1 cellular context compared by ENCODE assay signal in the genomic region with DNA sequence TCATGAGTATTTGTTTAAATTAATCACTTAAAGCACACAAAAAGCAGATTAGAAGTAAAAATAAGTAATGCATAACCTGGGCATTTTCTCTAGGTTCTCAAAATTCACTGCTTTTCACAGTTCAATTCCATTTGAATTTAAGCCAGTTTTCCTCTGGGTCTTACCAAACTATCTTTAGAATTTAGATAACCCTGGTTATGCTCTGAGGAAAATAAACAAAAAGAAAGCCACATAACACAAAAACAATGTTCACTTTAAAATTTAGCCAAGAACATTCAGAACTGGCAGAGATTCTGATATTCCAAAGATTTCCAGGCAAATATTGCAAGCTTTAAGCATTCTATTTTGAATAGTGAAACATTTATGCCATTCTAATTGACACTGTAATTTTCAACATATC.
TF ChIP-seq lines count a peak whose summit lies in the region.

No MANE protein-coding gene starts in this region.

TF ChIP-seq in HepG2, 621 proteins besides CTCF, POLR2A, EP300 and RAD21 (continued from another document):
- TF ChIP-seq, protein P1, sequence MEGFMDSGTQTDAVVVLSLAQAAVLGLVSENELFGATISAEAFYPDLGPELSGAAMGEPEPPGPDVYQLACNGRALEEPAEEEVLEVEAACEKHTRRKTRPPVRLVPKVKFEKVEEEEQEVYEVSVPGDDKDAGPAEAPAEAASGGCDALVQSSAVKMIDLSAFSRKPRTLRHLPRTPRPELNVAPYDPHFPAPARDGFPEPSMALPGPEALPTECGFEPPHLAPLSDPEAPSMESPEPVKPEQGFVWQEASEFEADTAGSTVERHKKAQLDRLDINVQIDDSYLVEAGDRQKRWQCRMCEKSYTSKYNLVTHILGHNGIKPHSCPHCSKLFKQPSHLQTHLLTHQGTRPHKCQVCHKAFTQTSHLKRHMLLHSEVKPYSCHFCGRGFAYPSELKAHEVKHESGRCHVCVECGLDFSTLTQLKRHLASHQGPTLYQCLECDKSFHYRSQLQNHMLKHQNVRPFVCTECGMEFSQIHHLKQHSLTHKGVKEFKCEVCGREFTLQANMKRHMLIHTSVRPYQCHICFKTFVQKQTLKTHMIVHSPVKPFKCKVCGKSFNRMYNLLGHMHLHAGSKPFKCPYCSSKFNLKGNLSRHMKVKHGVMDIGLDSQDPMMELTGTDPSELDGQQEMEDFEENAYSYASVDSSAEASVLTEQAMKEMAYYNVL (CRISPR knock-in tag; IDR thresholded peaks at IDR 0.05; ENCODE audit: borderline replicate concordance), result no peak
- TF ChIP-seq TOE1 (CRISPR knock-in tag; IDR thresholded peaks at IDR 0.05), result no peak
- TF ChIP-seq ATRX (CRISPR knock-in tag; IDR thresholded peaks at IDR 0.05; ENCODE audit: borderline replicate concordance), result no peak
- TF ChIP-seq, protein P2, sequence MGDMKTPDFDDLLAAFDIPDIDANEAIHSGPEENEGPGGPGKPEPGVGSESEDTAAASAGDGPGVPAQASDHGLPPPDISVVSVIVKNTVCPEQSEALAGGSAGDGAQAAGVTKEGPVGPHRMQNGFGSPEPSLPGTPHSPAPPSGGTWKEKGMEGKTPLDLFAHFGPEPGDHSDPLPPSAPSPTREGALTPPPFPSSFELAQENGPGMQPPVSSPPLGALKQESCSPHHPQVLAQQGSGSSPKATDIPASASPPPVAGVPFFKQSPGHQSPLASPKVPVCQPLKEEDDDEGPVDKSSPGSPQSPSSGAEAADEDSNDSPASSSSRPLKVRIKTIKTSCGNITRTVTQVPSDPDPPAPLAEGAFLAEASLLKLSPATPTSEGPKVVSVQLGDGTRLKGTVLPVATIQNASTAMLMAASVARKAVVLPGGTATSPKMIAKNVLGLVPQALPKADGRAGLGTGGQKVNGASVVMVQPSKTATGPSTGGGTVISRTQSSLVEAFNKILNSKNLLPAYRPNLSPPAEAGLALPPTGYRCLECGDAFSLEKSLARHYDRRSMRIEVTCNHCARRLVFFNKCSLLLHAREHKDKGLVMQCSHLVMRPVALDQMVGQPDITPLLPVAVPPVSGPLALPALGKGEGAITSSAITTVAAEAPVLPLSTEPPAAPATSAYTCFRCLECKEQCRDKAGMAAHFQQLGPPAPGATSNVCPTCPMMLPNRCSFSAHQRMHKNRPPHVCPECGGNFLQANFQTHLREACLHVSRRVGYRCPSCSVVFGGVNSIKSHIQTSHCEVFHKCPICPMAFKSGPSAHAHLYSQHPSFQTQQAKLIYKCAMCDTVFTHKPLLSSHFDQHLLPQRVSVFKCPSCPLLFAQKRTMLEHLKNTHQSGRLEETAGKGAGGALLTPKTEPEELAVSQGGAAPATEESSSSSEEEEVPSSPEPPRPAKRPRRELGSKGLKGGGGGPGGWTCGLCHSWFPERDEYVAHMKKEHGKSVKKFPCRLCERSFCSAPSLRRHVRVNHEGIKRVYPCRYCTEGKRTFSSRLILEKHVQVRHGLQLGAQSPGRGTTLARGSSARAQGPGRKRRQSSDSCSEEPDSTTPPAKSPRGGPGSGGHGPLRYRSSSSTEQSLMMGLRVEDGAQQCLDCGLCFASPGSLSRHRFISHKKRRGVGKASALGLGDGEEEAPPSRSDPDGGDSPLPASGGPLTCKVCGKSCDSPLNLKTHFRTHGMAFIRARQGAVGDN (CRISPR knock-in tag; IDR thresholded peaks at IDR 0.05), result no peak
- no peak for TF ChIP-seq TEAD2 (CRISPR knock-in tag; IDR thresholded peaks at IDR 0.05)
- TF ChIP-seq ZNF263 (CRISPR knock-in tag; IDR thresholded peaks at IDR 0.05), result no peak
- TF ChIP-seq ZFAT (CRISPR knock-in tag; conservative IDR thresholded peaks at IDR 0.05), result no peak
- TF ChIP-seq ZNF768 (CRISPR knock-in tag; IDR thresholded peaks at IDR 0.05), result no peak
- TF ChIP-seq, protein P3, sequence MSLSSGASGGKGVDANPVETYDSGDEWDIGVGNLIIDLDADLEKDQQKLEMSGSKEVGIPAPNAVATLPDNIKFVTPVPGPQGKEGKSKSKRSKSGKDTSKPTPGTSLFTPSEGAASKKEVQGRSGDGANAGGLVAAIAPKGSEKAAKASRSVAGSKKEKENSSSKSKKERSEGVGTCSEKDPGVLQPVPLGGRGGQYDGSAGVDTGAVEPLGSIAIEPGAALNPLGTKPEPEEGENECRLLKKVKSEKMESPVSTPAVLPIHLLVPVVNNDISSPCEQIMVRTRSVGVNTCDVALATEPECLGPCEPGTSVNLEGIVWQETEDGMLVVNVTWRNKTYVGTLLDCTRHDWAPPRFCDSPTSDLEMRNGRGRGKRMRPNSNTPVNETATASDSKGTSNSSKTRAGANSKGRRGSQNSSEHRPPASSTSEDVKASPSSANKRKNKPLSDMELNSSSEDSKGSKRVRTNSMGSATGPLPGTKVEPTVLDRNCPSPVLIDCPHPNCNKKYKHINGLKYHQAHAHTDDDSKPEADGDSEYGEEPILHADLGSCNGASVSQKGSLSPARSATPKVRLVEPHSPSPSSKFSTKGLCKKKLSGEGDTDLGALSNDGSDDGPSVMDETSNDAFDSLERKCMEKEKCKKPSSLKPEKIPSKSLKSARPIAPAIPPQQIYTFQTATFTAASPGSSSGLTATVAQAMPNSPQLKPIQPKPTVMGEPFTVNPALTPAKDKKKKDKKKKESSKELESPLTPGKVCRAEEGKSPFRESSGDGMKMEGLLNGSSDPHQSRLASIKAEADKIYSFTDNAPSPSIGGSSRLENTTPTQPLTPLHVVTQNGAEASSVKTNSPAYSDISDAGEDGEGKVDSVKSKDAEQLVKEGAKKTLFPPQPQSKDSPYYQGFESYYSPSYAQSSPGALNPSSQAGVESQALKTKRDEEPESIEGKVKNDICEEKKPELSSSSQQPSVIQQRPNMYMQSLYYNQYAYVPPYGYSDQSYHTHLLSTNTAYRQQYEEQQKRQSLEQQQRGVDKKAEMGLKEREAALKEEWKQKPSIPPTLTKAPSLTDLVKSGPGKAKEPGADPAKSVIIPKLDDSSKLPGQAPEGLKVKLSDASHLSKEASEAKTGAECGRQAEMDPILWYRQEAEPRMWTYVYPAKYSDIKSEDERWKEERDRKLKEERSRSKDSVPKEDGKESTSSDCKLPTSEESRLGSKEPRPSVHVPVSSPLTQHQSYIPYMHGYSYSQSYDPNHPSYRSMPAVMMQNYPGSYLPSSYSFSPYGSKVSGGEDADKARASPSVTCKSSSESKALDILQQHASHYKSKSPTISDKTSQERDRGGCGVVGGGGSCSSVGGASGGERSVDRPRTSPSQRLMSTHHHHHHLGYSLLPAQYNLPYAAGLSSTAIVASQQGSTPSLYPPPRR (CRISPR knock-in tag; IDR thresholded peaks at IDR 0.05; ENCODE audit: borderline replicate concordance), result no peak
